Comparison of ENCODE assay signal across 23 cellular contexts in the genomic region with DNA sequence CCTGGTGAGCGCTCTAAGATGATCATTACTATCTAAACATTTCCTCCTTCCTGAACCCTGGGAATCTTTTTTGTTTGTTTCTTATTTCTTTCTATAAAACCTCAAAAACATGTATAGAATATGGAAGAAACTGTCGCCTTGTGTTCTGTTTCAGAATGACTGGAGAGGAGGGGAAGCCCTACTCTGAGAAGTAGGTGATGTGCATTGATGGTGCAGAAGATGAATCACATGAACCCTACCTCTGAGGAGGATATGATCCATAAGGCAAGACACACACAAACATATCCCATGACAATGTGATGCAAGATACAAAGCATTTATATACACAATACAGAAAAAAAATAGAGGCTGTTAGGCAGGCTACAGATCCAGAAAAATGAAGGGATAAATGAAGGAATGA.
"Had no signal": no experiment of that assay in that cellular context is flagged by ENCODE, and none has a peak within 500 bp of the region (broad histone marks: within the 10 kb centered on the region; RNA-seq: fewer than 3 reads in every experiment).

No MANE protein-coding gene starts in this region.

- H3K4me1 Mint-ChIP-seq: activated naive CD4-positive, alpha-beta T cell treated with anti-CD3 and anti-CD28 coated beads, Interleukin-2, amount 50 U/mL, for 24 hours had no signal

- H3K9me3 Mint-ChIP-seq: activated naive CD4-positive, alpha-beta T cell treated with anti-CD3 and anti-CD28 coated beads, Interleukin-2, amount 50 U/mL, for 24 hours; T-helper 1 cell treated with Interleukin-12 subunit alpha and Interleukin-12 subunit beta and Interleukin-4 antibody, amounts not matched to agents 30 μg/mL and 1 μg/mL, for 36 hours had no signal

- H3K4me3 ChIP-seq: ascending aorta, K562 had no signal

- H3K36me3 ChIP-seq: ascending aorta had no signal

- H3K4me1 ChIP-seq: ascending aorta had no signal

- H3K4me3 Mint-ChIP-seq: activated naive CD4-positive, alpha-beta T cell treated with anti-CD3 and anti-CD28 coated beads, Interleukin-2, amount 50 U/mL, for 24 hours; T-helper 1 cell treated with Interleukin-12 subunit alpha and Interleukin-12 subunit beta and Interleukin-4 antibody, amounts not matched to agents 30 μg/mL and 1 μg/mL, for 36 hours had no signal

- ATAC-seq: activated CD4-positive, CD25-positive, alpha-beta regulatory T cell treated with anti-CD3 and anti-CD28 coated beads, Interleukin-2, amount 50 U/mL, for 24 hours; K562; PC-3 had no signal

- H3K27me3 ChIP-seq: ascending aorta had no signal

- H3K36me3 Mint-ChIP-seq: activated naive CD4-positive, alpha-beta T cell treated with anti-CD3 and anti-CD28 coated beads, Interleukin-2, amount 50 U/mL, for 24 hours had no signal

- H3K27ac Mint-ChIP-seq: activated naive CD4-positive, alpha-beta T cell treated with anti-CD3 and anti-CD28 coated beads, Interleukin-2, amount 50 U/mL, for 24 hours; T-helper 1 cell treated with Interleukin-12 subunit alpha and Interleukin-12 subunit beta and Interleukin-4 antibody, amounts not matched to agents 30 μg/mL and 1 μg/mL, for 36 hours had no signal

- H3K27ac ChIP-seq: ascending aorta had no signal

- DNase-seq: activated CD4-positive, alpha-beta T cell treated with anti-CD3 and anti-CD28 coated beads for 48 hours; activated CD4-positive, alpha-beta T cell treated with anti-CD3 and anti-CD28 coated beads, Interleukin-2, amount 50 U/mL, for 48 hours; activated effector memory CD4-positive, alpha-beta T cell treated with Interleukin-2 at 50 U/mL for 16 hours; activated naive CD4-positive, alpha-beta T cell; activated T-cell treated with anti-CD3 and anti-CD28 coated beads for 4 hours; caudate nucleus; Karpas-422; MM.1S; NCI-H1105; NCI-H1436; NCI-H1694 treated with DMSO at 0.1 percent for 48 hours; NCI-H2029 treated with DMSO at 0.1 percent for 48 hours; NCI-H345; NCI-H510A; NCI-H526 treated with DMSO at 0.1 percent for 48 hours; NK-92 treated with Interleukin-12 subunit alpha and Interleukin-12 subunit beta, amount 100 ng/mL, for 24 hours; PC-3; SHP77 treated with DMSO at 0.1 percent for 48 hours had no signal

- H3K9me3 ChIP-seq: ascending aorta had no signal
